In genomic region chr22:29594447-29594846, GRCh38 we compare ENCODE assay signal across 2 cellular contexts.
A peak's percentile ranks its signal among the peaks of the same experiment; 100 is the strongest.
TF ChIP-seq lines count a peak whose summit lies in the region.
"Not testable (repeated sequence)": the region's sequence is repeated elsewhere in the genome, so short reads cannot be mapped to it uniquely, and the experiment has no call there.

No MANE protein-coding gene starts in this region.

TF ChIP-seq in K562, 482 proteins besides CTCF, POLR2A, EP300 and RAD21:
- peak; percentile 33; the same call in 1 of the 2 replicates for TF ChIP-seq ATF3 (IDR thresholded peaks at IDR 0.05)
- not testable (repeated sequence) for TF ChIP-seq ATF3 (CRISPR knock-in tag; conservative IDR thresholded peaks at IDR 0.05)

TF ChIP-seq in HepG2, 621 proteins besides CTCF, POLR2A, EP300 and RAD21:
- TF ChIP-seq FOSL2 (CRISPR knock-in tag; IDR thresholded peaks at IDR 0.05) = peak; percentile 70
